Comparison of ENCODE assay signal across 1 cellular context in the genomic region with DNA sequence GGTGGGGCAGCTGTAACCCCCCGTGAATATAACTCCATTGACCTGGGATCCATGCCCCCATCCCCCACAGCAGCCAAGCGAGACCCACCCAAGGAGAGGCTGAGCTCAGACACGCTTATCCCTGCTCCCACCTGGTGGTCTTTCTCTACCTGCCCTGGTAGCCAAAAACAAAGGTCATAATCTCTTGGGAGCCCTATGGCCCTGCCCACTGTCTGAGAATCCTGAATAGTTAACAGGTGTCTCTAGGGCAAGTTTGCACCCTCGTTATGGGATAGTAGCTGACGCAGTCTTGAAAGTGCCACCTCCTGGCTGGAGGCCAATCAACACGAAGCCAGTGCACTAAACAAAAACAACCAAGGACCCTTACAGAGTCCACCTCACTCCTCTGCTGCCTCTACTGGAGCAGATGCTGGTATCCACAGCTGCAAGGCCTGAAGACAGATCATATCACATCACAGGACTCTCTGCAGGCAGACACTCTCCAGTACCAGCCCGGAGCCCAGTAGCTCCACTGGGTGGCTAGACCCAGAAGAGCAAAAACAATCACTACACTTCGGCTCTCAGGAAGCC.
TF ChIP-seq lines count a peak whose summit lies in the region.

No MANE protein-coding gene starts in this region.

TF ChIP-seq in GM23338, 12 proteins besides CTCF, POLR2A, EP300 and RAD21 (continued from another document):
- TF ChIP-seq, protein P1, sequence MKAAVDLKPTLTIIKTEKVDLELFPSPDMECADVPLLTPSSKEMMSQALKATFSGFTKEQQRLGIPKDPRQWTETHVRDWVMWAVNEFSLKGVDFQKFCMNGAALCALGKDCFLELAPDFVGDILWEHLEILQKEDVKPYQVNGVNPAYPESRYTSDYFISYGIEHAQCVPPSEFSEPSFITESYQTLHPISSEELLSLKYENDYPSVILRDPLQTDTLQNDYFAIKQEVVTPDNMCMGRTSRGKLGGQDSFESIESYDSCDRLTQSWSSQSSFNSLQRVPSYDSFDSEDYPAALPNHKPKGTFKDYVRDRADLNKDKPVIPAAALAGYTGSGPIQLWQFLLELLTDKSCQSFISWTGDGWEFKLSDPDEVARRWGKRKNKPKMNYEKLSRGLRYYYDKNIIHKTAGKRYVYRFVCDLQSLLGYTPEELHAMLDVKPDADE (IDR thresholded peaks at IDR 0.05), result no peak
- no peak for TF ChIP-seq POLR2AphosphoS5 (IDR thresholded peaks at IDR 0.05; ENCODE audit: low read depth)
- no peak for TF ChIP-seq JUNB (IDR thresholded peaks at IDR 0.05; ENCODE audit: unreplicated experiment)
- TF ChIP-seq EZH2phosphoT487 (IDR thresholded peaks at IDR 0.05; ENCODE audit: unreplicated experiment), result no peak
- TF ChIP-seq NANOG (IDR thresholded peaks at IDR 0.05; ENCODE audit: borderline replicate concordance), result no peak
- TF ChIP-seq EZH2 (IDR thresholded peaks at IDR 0.05; ENCODE audit: low read depth, unreplicated experiment), result no peak
- TF ChIP-seq ZNF462 (CRISPR knock-in tag; IDR thresholded peaks at IDR 0.05), result no peak
